In the genomic region with DNA sequence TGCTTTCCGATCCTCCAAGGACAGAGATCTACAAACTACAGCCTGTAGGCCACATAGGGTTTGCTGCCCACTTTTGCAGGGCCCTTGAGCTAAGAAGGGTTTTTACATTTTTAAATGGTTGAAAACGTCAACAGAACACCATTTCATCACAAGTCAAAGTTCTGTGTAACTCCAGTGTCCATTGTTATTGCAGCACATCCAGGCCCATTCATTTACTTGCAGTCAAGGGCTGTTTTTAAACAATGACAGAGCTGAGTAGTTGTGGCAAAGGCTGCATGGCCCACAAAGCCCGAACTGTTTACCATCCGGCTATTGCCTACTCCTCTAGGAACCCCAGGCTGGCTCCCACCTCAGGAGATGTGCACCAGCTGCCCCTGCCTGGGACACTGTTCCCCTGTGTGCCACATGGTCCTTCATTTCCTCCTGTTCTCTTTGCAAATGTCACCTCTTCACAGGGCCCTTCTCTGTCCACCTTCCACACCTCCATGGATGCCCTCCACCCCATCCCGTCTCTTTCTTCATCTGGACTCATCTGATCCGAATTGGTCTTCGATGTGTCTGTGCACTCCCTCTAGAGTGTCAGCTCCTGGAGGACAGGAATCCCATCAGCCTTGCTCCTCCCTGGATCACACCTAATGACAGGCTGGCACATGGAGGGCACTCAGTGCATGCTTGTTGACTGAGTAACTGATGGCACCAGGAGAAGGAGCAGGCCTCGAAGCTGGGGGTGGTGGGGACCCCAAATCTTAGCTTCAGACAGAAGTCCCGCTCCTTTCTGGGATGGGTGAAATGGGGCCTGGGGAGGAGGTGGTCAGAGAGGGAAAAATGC, we compare ENCODE assay signal across 1 cellular context.
TF ChIP-seq lines count a peak whose summit lies in the region.

No MANE protein-coding gene starts in this region.

TF ChIP-seq in HepG2, 621 proteins besides CTCF, POLR2A, EP300 and RAD21 (continued from another document):
- TF ChIP-seq, protein P1, sequence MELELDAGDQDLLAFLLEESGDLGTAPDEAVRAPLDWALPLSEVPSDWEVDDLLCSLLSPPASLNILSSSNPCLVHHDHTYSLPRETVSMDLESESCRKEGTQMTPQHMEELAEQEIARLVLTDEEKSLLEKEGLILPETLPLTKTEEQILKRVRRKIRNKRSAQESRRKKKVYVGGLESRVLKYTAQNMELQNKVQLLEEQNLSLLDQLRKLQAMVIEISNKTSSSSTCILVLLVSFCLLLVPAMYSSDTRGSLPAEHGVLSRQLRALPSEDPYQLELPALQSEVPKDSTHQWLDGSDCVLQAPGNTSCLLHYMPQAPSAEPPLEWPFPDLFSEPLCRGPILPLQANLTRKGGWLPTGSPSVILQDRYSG (CRISPR knock-in tag; IDR thresholded peaks at IDR 0.05) = no peak
- TF ChIP-seq ZNF12 (CRISPR knock-in tag; IDR thresholded peaks at IDR 0.05) (peak; percentile 93), U2AF1 (optimal IDR thresholded peaks at IDR 0.05; ENCODE audit: low read depth, low read length) (no peak)
